11 cellular contexts compared by ENCODE assay signal in the genomic region with DNA sequence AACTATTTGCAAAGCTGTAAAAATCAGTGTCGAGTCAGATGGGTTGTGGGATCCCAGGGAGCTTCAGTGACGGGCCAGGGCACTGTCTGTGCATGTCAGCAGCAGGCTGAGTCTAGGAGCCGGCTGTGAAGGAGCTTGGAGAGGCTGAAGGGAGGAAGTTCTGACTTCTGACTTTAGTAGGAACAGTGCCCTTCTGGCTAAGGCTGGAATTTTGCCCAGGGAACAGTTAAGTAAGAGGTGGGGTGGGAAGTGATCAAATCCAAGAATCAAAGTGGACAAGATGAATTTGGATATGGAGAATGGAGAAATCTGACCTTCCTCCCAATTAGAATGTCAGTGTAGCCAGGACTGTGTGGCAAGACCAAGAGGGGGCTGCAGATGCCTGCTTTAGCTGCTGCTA.
A peak's percentile ranks its signal among the peaks of the same experiment; 100 is the strongest.
DNase-seq lines count a peak whose midpoint lies in the region; ATAC-seq, FAIRE-seq and TF ChIP-seq lines count a peak whose summit lies in the region.
"Had no signal": no experiment of that assay in that cellular context is flagged by ENCODE, and none has a peak within 500 bp of the region (broad histone marks: within the 10 kb centered on the region; RNA-seq: fewer than 3 reads in every experiment).

No MANE protein-coding gene starts in this region.

- in situ Hi-C loops in GM13976 (cut with MboI; ENCODE audit: low sequenced_read_pairs, unreplicated experiment), result no loop called here

- peaks cover 19% of the 10 kb centered on the region for H3K27me3 Mint-ChIP-seq in activated T-helper 1 cell treated with anti-CD3 and anti-CD28 coated beads, Interleukin-12 subunit alpha, Interleukin-12 subunit beta, Interleukin-2, Interleukin-4 antibody, amounts not matched to agents 30 ng/mL and 10 ng/mL and 1 ng/mL, durations not matched to agents 14 hours and 24 hours and 36 hours (ENCODE audit: insufficient read depth)

- H2AFZ ChIP-seq in HCT116 (ENCODE audit: low read depth, low read length, poor library complexity, severe bottlenecking) (peak overlapping the region; percentile 100), smooth muscle cell (ENCODE audit: low read depth) (peak overlapping the region; percentile 16)

- peaks cover 18 to 39% of the 10 kb centered on the region in 2 experiments for H3K4me1 ChIP-seq in HCT116 (ENCODE audit: control insufficient read depth in 1 of 2, insufficient read depth in 2 of 2, low read length in 2 of 2)
- peaks cover 3% of the 10 kb centered on the region for H3K4me1 ChIP-seq in smooth muscle cell (ENCODE audit: low read depth)

- H3K9me3 ChIP-seq in HCT116 (ENCODE audit: control insufficient read depth in 1 of 2, insufficient read depth in 1 of 2, low read depth in 1 of 2, low read length in 2 of 2), result no peaks in the 10 kb centered on the region
- H3K9me3 ChIP-seq in smooth muscle cell (replicated peaks; ENCODE audit: low read depth), result no peaks in the 10 kb centered on the region

- TF ChIP-seq CTCF in HCT116 (IDR thresholded peaks at IDR 0.05 in 2 of 3, conservative IDR thresholded peaks at IDR 0.05 in 1 of 3; ENCODE audit: borderline replicate concordance in 1 of 3, insufficient read depth in 1 of 3, low read depth in 2 of 3, low read length in 2 of 3) (no peak), bronchial epithelial cell (IDR thresholded peaks at IDR 0.05; ENCODE audit: insufficient read depth, low read length, severe bottlenecking) (no peak), smooth muscle cell (IDR thresholded peaks at IDR 0.05; ENCODE audit: borderline replicate concordance, insufficient read depth, poor library complexity, severe bottlenecking) (no peak), GM13976 (IDR thresholded peaks at IDR 0.05; ENCODE audit: borderline replicate concordance, control extremely low read depth, extremely low read depth, insufficient read depth, missing control alignments) (no peak)

- no peaks in the 10 kb centered on the region for H3K9me2 ChIP-seq in HCT116 (ENCODE audit: insufficient read depth)

- no peak for DNase-seq in HCT116 (ENCODE audit: low read depth, low spot score)
- peak; percentile 79 for DNase-seq in bronchial epithelial cell (ENCODE audit: low read depth)
- DNase-seq in left ventricle myocardium superior, result peak; percentile 49
- no peak for DNase-seq in smooth muscle cell (lab: John Stamatoyannopoulos, UW; ENCODE audit: unreplicated experiment)
- DNase-seq in GM13976 (ENCODE audit: low spot score), result no peak
- no peak for DNase-seq in activated T-helper 1 cell treated with anti-CD3 and anti-CD28 coated beads, Interleukin-12 subunit alpha, Interleukin-12 subunit beta, Interleukin-2, Interleukin-4 antibody, amounts not matched to agents 30 ng/mL and 10 ng/mL and 1 ng/mL, durations not matched to agents 14 hours and 24 hours and 36 hours (ENCODE audit: low spot score)
- DNase-seq in erythroblast (lab: John Stamatoyannopoulos, UW), result no peak
- no peak for DNase-seq in stimulated activated CD4-positive, alpha-beta T cell treated with anti-CD3 and anti-CD28 coated beads, Interleukin-1b, Interleukin-23, amount 100 ng/mL, for 48 hours
- DNase-seq: CD4-positive, alpha-beta memory T cell; NCI-H446 treated with DMSO at 0.1 percent for 48 hours had no signal

- H3K4me2 ChIP-seq in HCT116 (ENCODE audit: low read length) (peak overlapping the region; percentile 78; the same call in 1 of the 2 replicates), smooth muscle cell (no peak overlapping the region)

- TF ChIP-seq POLR2A in HCT116 (IDR thresholded peaks at IDR 0.05; ENCODE audit: borderline replicate concordance, extremely low read depth, insufficient read depth, insufficient read length), result no peak
- TF ChIP-seq POLR2A in erythroblast (IDR thresholded peaks at IDR 0.05; ENCODE audit: low read length), result no peak

- H3K79me2 ChIP-seq in HCT116 (ENCODE audit: insufficient read depth, low read length) (no peaks in the 10 kb centered on the region), smooth muscle cell (ENCODE audit: low read depth) (no peaks in the 10 kb centered on the region)

- no peaks in the 10 kb centered on the region for H3K9me3 Mint-ChIP-seq in activated T-helper 1 cell treated with anti-CD3 and anti-CD28 coated beads, Interleukin-12 subunit alpha, Interleukin-12 subunit beta, Interleukin-2, Interleukin-4 antibody, amounts not matched to agents 30 ng/mL and 10 ng/mL and 1 ng/mL, durations not matched to agents 14 hours and 24 hours and 36 hours
- H3K9me3 Mint-ChIP-seq: CD4-positive, alpha-beta memory T cell had no signal

- ATAC-seq in HCT116 (no peak), left ventricle myocardium superior (peak; percentile 13)

- no peak overlapping the region for H3K27ac Mint-ChIP-seq in activated T-helper 1 cell treated with anti-CD3 and anti-CD28 coated beads, Interleukin-12 subunit alpha, Interleukin-12 subunit beta, Interleukin-2, Interleukin-4 antibody, amounts not matched to agents 30 ng/mL and 10 ng/mL and 1 ng/mL, durations not matched to agents 14 hours and 24 hours and 36 hours

- H3K9ac ChIP-seq in HCT116 (ENCODE audit: low read length) (no peak overlapping the region), smooth muscle cell (ENCODE audit: low read depth) (no peak overlapping the region)

- no peak for FAIRE-seq in bronchial epithelial cell (lab: Jason Lieb, UNC)

- RAD21 ChIA-PET in HCT116 (lab: Charles Lee; ENCODE audit: low non-redundant PET in 1 of 2, low total read pairs in 2 of 2, uncharacterized antibody in 2 of 2, unreplicated experiment in 2 of 2), result no interaction called here

- H4K20me1 ChIP-seq in HCT116 (ENCODE audit: insufficient read depth) (no peaks in the 10 kb centered on the region), smooth muscle cell (ENCODE audit: low read depth) (no peaks in the 10 kb centered on the region)

- H3K36me3 ChIP-seq in HCT116 (ENCODE audit: control insufficient read depth in 1 of 2, insufficient read depth in 2 of 2, low read length in 2 of 2) (no peaks in the 10 kb centered on the region), bronchial epithelial cell (ENCODE audit: control insufficient read depth, insufficient read depth, low read length) (no peaks in the 10 kb centered on the region), smooth muscle cell (ENCODE audit: low read depth) (no peaks in the 10 kb centered on the region)

- WGBS in smooth muscle cell (ENCODE audit: low lambda C conversion rate), result 24% methylated on average over 3 of the region's 3 CpGs

- CTCF ChIA-PET in HCT116 (lab: Charles Lee), result interaction anchor here (0.9 to 1.9 kb wide), 6 partner anchors 9 to 345 kb away, joined by 3 to 6 read pairs (median 4); no protein-coding TSS in a partner anchor

- H3K27ac ChIP-seq in HCT116 (ENCODE audit: low read depth, low read length) (no peak overlapping the region), smooth muscle cell (ENCODE audit: low read depth) (no peak overlapping the region)

- intact Hi-C loops in HCT116 (cut with micrococcal nuclease), result no loop called here
- intact Hi-C loops in left ventricle myocardium superior (cut with micrococcal nuclease), result no loop called here
- intact Hi-C loops in activated T-helper 1 cell treated with anti-CD3 and anti-CD28 coated beads, Interleukin-12 subunit alpha, Interleukin-12 subunit beta, Interleukin-2, Interleukin-4 antibody, amounts not matched to agents 30 ng/mL and 10 ng/mL and 1 ng/mL, durations not matched to agents 14 hours and 24 hours and 36 hours (cut with micrococcal nuclease), result no loop called here

- H3K4me3 Mint-ChIP-seq in activated T-helper 1 cell treated with anti-CD3 and anti-CD28 coated beads, Interleukin-12 subunit alpha, Interleukin-12 subunit beta, Interleukin-2, Interleukin-4 antibody, amounts not matched to agents 30 ng/mL and 10 ng/mL and 1 ng/mL, durations not matched to agents 14 hours and 24 hours and 36 hours, result no peak overlapping the region

- peaks cover 3% of the 10 kb centered on the region for H3F3A ChIP-seq in smooth muscle cell (ENCODE audit: low read depth)

- no peak overlapping the region for H3K4me3 ChIP-seq in HCT116 (replicated peaks in 1 of 2; ENCODE audit: low read depth in 1 of 2, low read length in 2 of 2)
- no peak overlapping the region for H3K4me3 ChIP-seq in bronchial epithelial cell (ENCODE audit: low read depth, low read length)
- no peak overlapping the region for H3K4me3 ChIP-seq in smooth muscle cell
- H3K4me3 ChIP-seq: K562 had no signal

- BruUV-seq in HCT116 (replicated peaks; lab: Mats Ljungman, UMichigan), result no TSS peak

- no peak for TF ChIP-seq RAD21 in HCT116 (IDR thresholded peaks at IDR 0.05; ENCODE audit: low read depth)

- H3K36me3 Mint-ChIP-seq in activated T-helper 1 cell treated with anti-CD3 and anti-CD28 coated beads, Interleukin-12 subunit alpha, Interleukin-12 subunit beta, Interleukin-2, Interleukin-4 antibody, amounts not matched to agents 30 ng/mL and 10 ng/mL and 1 ng/mL, durations not matched to agents 14 hours and 24 hours and 36 hours (ENCODE audit: low read depth), result no peaks in the 10 kb centered on the region
- H3K36me3 Mint-ChIP-seq: CD4-positive, alpha-beta memory T cell had no signal

- POLR2A ChIA-PET in HCT116 (lab: Charles Lee), result no interaction called here

- no peaks in the 10 kb centered on the region for H3K27me3 ChIP-seq in HCT116 (ENCODE audit: insufficient read depth, low read length)
- H3K27me3 ChIP-seq in bronchial epithelial cell (ENCODE audit: control insufficient read depth, insufficient read depth, low read length), result peaks cover 1% of the 10 kb centered on the region
- no peaks in the 10 kb centered on the region for H3K27me3 ChIP-seq in smooth muscle cell (ENCODE audit: low read depth)

- H3K4me1 Mint-ChIP-seq in activated T-helper 1 cell treated with anti-CD3 and anti-CD28 coated beads, Interleukin-12 subunit alpha, Interleukin-12 subunit beta, Interleukin-2, Interleukin-4 antibody, amounts not matched to agents 30 ng/mL and 10 ng/mL and 1 ng/mL, durations not matched to agents 14 hours and 24 hours and 36 hours (ENCODE audit: low read depth), result peaks cover 9% of the 10 kb centered on the region

TF ChIP-seq in HCT116, 20 proteins besides CTCF, POLR2A, EP300 and RAD21 (continues in another document):
- TF ChIP-seq, protein P1, sequence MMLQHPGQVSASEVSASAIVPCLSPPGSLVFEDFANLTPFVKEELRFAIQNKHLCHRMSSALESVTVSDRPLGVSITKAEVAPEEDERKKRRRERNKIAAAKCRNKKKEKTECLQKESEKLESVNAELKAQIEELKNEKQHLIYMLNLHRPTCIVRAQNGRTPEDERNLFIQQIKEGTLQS (IDR thresholded peaks at IDR 0.05), result no peak
- no peak for TF ChIP-seq EGR1 (IDR thresholded peaks at IDR 0.05; ENCODE audit: low read depth)
- TF ChIP-seq, protein P2, sequence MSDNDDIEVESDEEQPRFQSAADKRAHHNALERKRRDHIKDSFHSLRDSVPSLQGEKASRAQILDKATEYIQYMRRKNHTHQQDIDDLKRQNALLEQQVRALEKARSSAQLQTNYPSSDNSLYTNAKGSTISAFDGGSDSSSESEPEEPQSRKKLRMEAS (IDR thresholded peaks at IDR 0.05), result no peak
- no peak for TF ChIP-seq ELF1 (IDR thresholded peaks at IDR 0.05; ENCODE audit: borderline replicate concordance, low read depth)
- no peak for TF ChIP-seq ZFX (IDR thresholded peaks at IDR 0.05)
- TF ChIP-seq POLR2AphosphoS5 (IDR thresholded peaks at IDR 0.05; ENCODE audit: low read depth, low read length), result no peak
- no peak for TF ChIP-seq SRF (IDR thresholded peaks at IDR 0.05; ENCODE audit: low read depth)
- TF ChIP-seq SP1 (IDR thresholded peaks at IDR 0.05; ENCODE audit: low read depth), result no peak
- no peak for TF ChIP-seq CEBPB (IDR thresholded peaks at IDR 0.05; ENCODE audit: low read depth)

Comparison
In these comparisons a context has a peak if more than half of its experiments do, and no peak if none do; other contexts are left out.
1. DNase-seq: peak in bronchial epithelial cell (single experiment) and left ventricle myocardium superior (single experiment); none in HCT116 (single experiment), smooth muscle cell (single experiment), GM13976 (single experiment), activated T-helper 1 cell treated with anti-CD3 and anti-CD28 coated beads, Interleukin-12 subunit alpha, Interleukin-12 subunit beta, Interleukin-2, Interleukin-4 antibody, amounts not matched to agents 30 ng/mL and 10 ng/mL and 1 ng/mL, durations not matched to agents 14 hours and 24 hours and 36 hours (single experiment), erythroblast (0 of 2) and stimulated activated CD4-positive, alpha-beta T cell treated with anti-CD3 and anti-CD28 coated beads, Interleukin-1b, Interleukin-23, amount 100 ng/mL, for 48 hours (single experiment).